1 cellular context compared by ENCODE assay signal in the genomic region with DNA sequence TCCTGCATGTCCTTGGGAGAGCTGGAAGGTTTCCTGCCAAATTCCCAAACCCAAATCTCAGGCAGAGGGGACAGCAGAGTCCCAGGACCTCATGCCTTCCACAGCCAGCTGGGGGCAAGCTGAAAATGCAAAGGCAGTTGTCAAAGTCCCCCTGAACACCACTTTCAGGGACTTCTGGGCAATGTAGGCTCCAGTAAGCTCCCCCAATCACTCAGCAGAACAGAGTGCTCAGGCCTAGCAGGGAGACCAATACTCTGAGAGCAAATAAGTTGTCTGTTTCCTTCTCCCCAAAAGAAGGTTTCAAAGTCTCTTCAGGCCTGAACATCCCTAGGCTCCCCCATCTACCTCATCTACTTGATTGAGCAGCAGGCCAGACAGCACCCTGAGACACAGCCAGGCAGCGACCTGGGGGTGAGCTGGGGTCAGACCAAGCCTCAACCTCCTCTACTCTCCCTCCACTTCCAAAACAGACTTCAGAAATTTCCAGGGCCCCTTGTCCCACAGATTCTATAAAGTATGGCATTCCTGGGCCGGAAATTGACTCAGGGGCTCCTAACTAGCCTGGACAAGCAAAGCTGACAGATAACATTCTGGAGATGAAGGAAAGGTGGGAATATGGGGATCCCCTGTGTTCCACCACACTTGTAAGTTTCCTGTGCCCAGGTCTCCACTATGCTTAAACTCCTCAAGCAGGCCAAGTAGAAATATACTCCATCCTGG.
TF ChIP-seq lines count a peak whose summit lies in the region.

No MANE protein-coding gene starts in this region.

TF ChIP-seq in HepG2, 621 proteins besides CTCF, POLR2A, EP300 and RAD21 (continued from another document):
- TF ChIP-seq CSRNP1 (CRISPR knock-in tag; IDR thresholded peaks at IDR 0.05) (no peak), ZNF354B (CRISPR knock-in tag; IDR thresholded peaks at IDR 0.05) (no peak), MLXIP (CRISPR knock-in tag; IDR thresholded peaks at IDR 0.05; ENCODE audit: borderline replicate concordance) (no peak), MXD1 (CRISPR knock-in tag; IDR thresholded peaks at IDR 0.05) (no peak), ZFX (CRISPR knock-in tag; IDR thresholded peaks at IDR 0.05; ENCODE audit: low read depth) (peak; percentile 15; the same call in 1 of the 2 replicates), ZSCAN22 (CRISPR knock-in tag; IDR thresholded peaks at IDR 0.05) (no peak)
- TF ChIP-seq, protein P1, sequence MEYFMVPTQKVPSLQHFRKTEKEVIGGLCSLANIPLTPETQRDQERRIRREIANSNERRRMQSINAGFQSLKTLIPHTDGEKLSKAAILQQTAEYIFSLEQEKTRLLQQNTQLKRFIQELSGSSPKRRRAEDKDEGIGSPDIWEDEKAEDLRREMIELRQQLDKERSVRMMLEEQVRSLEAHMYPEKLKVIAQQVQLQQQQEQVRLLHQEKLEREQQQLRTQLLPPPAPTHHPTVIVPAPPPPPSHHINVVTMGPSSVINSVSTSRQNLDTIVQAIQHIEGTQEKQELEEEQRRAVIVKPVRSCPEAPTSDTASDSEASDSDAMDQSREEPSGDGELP (IDR thresholded peaks at IDR 0.05; ENCODE audit: borderline replicate concordance, low read depth) = no peak
TF ChIP-seq in HepG2: peak in this region for 1.
